In the genomic region with DNA sequence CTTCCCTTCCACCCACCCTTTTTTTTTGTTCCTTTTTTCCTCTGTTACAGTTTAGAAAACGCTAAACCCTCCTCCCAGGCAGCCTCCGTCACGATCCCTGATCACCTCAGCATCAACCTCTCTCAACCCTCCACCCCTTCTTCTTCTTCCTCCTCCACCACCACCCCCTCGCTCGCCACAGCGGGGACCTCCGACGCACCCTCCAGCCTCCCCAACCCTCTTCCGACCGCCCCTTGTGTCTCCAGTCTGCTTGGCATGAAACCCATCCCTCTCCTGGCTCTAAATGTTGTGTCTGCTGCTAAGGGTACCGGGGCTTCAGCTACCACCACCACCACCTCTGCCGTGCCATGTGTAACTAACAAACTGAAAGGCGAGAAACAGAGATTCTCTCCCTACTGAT, we compare ENCODE assay signal across 18 cellular contexts. TPM values are rescaled to one million over a fixed set of nuclear protein-coding genes. Genes with fewer than 3 reads are reported as not detected.
A peak's percentile ranks its signal among the peaks of the same experiment; 100 is the strongest.
DNase-seq lines count a peak whose midpoint lies in the region; ATAC-seq and TF ChIP-seq lines count a peak whose summit lies in the region.
"Had no signal": no experiment of that assay in that cellular context is flagged by ENCODE, and none has a peak within 500 bp of the region (broad histone marks: within the 10 kb centered on the region; RNA-seq: fewer than 3 reads in every experiment).

No MANE protein-coding gene starts in this region.

- H3K27ac Mint-ChIP-seq in T-helper 1 cell treated with Interleukin-12 subunit alpha and Interleukin-12 subunit beta and Interleukin-4 antibody, amounts not matched to agents 30 μg/mL and 1 μg/mL, for 36 hours, result peak overlapping the region; percentile 72
- H3K27ac Mint-ChIP-seq in dendritic cell treated with granulocyte-macrophage colony-stimulating factor and Interleukin-4, amounts not matched to agents 40 ng/mL and 50 ng/mL, for 4 days, result peak overlapping the region; percentile 15

- DNase-seq in T-helper 1 cell (no peak), MV-4-11 (lab: John Stamatoyannopoulos, UW) (peak; percentile 32), gastrocnemius medialis (peak in 1 of 2 donors; percentile 11), HPDE6-E6E7 (ENCODE audit: extremely low spot score) (no peak), activated gamma-delta T cell treated with Interleukin-2 at 50 U/mL for 16 hours (no peak)
- no peak for DNase-seq in effector CD4-positive, alpha-beta T cell
- DNase-seq: 8988T; activated CD4-positive, CD25-positive, alpha-beta regulatory T cell treated with anti-CD3 and anti-CD28 coated beads, Interleukin-2, amount 50 U/mL, for 72 hours; DMS 273 treated with DMSO at 0.1 percent for 48 hours; GOT3; hypothalamus; mammary epithelial cell; NCI-H187 treated with DMSO at 0.1 percent for 48 hours; stimulated activated CD4-positive, alpha-beta T cell treated with anti-CD3 and anti-CD28 coated beads, Interleukin-2, amount 100 ng/mL, for 24 hours had no signal

- no peak for TF ChIP-seq CTCF in gastrocnemius medialis (IDR thresholded peaks at IDR 0.05 in 4 of 5, conservative IDR thresholded peaks at IDR 0.05 in 1 of 5)

- H3K4me1 Mint-ChIP-seq in T-helper 1 cell treated with Interleukin-12 subunit alpha and Interleukin-12 subunit beta and Interleukin-4 antibody, amounts not matched to agents 30 μg/mL and 1 μg/mL, for 36 hours (ENCODE audit: low read depth), result peaks cover 24% of the 10 kb centered on the region
- peaks cover 42% of the 10 kb centered on the region for H3K4me1 Mint-ChIP-seq in dendritic cell treated with granulocyte-macrophage colony-stimulating factor and Interleukin-4, amounts not matched to agents 40 ng/mL and 50 ng/mL, for 4 days (ENCODE audit: low read depth)

- no peak for TF ChIP-seq POLR2A in gastrocnemius medialis (IDR thresholded peaks at IDR 0.05)

- intact Hi-C loops in dendritic cell treated with granulocyte-macrophage colony-stimulating factor and Interleukin-4, amounts not matched to agents 40 ng/mL and 50 ng/mL, for 4 days (cut with micrococcal nuclease), result no loop called here
- intact Hi-C loops in gastrocnemius medialis (cut with DNase I; ENCODE audit: low total_unique reads), result no loop called here

- in situ Hi-C loops in gastrocnemius medialis (cut with MboI; ENCODE audit: low sequenced_read_pairs in 4 of 4), result no loop called here

- ATAC-seq in gastrocnemius medialis, result no peak

- H3K9me3 ChIP-seq in gastrocnemius medialis, result no peaks in the 10 kb centered on the region
- H3K9me3 ChIP-seq: prostate gland, SJSA1 had no signal

- H3K4me3 ChIP-seq in gastrocnemius medialis, result no peak overlapping the region
- H3K4me3 ChIP-seq: prostate gland, SJSA1 had no signal

- no peaks in the 10 kb centered on the region for H3K27me3 Mint-ChIP-seq in T-helper 1 cell treated with Interleukin-12 subunit alpha and Interleukin-12 subunit beta and Interleukin-4 antibody, amounts not matched to agents 30 μg/mL and 1 μg/mL, for 36 hours (ENCODE audit: low read depth)
- H3K27me3 Mint-ChIP-seq in dendritic cell treated with granulocyte-macrophage colony-stimulating factor and Interleukin-4, amounts not matched to agents 40 ng/mL and 50 ng/mL, for 4 days, result no peaks in the 10 kb centered on the region

- H3K27ac ChIP-seq in gastrocnemius medialis, result peak overlapping the region; percentile 75 to 86 (median 82)
- H3K27ac ChIP-seq: SJSA1 had no signal

- H3K4me3 Mint-ChIP-seq in T-helper 1 cell treated with Interleukin-12 subunit alpha and Interleukin-12 subunit beta and Interleukin-4 antibody, amounts not matched to agents 30 μg/mL and 1 μg/mL, for 36 hours, result no peak overlapping the region
- H3K4me3 Mint-ChIP-seq in dendritic cell treated with granulocyte-macrophage colony-stimulating factor and Interleukin-4, amounts not matched to agents 40 ng/mL and 50 ng/mL, for 4 days, result no peak overlapping the region

- peaks cover 61% of the 10 kb centered on the region for H3K36me3 Mint-ChIP-seq in T-helper 1 cell treated with Interleukin-12 subunit alpha and Interleukin-12 subunit beta and Interleukin-4 antibody, amounts not matched to agents 30 μg/mL and 1 μg/mL, for 36 hours (ENCODE audit: low read depth)
- H3K36me3 Mint-ChIP-seq in dendritic cell treated with granulocyte-macrophage colony-stimulating factor and Interleukin-4, amounts not matched to agents 40 ng/mL and 50 ng/mL, for 4 days (ENCODE audit: low read depth), result peaks cover 100% of the 10 kb centered on the region

- no peaks in the 10 kb centered on the region for H3K27me3 ChIP-seq in gastrocnemius medialis
- H3K27me3 ChIP-seq: SJSA1 had no signal

- H3K9me3 Mint-ChIP-seq in T-helper 1 cell treated with Interleukin-12 subunit alpha and Interleukin-12 subunit beta and Interleukin-4 antibody, amounts not matched to agents 30 μg/mL and 1 μg/mL, for 36 hours, result no peaks in the 10 kb centered on the region
- H3K9me3 Mint-ChIP-seq in dendritic cell treated with granulocyte-macrophage colony-stimulating factor and Interleukin-4, amounts not matched to agents 40 ng/mL and 50 ng/mL, for 4 days, result no peaks in the 10 kb centered on the region

- H3K4me1 ChIP-seq in gastrocnemius medialis, result peaks cover 84% of the 10 kb centered on the region in 2 donors
- H3K4me1 ChIP-seq: SJSA1 had no signal

- peaks cover 3 to 93% of the 10 kb centered on the region in 2 donors for H3K36me3 ChIP-seq in gastrocnemius medialis

RNA-seq across cellular contexts. Expression of gene PCBP2, which starts 22.9 kb away (rescaled TPM):
- 100 to 1,000 TPM; 113 to 257 (median 191) TPM for total RNA-seq in gastrocnemius medialis

RNA-seq across cellular contexts. Expression of gene MAP3K12, which starts 24.4 kb away (rescaled TPM):
- 1 to 10 TPM; 1.1 to 9.9 (median 3.8) TPM for total RNA-seq in gastrocnemius medialis

RNA-seq across cellular contexts. Expression of gene TARBP2, which starts 26.3 kb away (rescaled TPM):
- total RNA-seq in gastrocnemius medialis, result 10 to 100 TPM in 2 of 4 donors, 1 to 10 TPM in 2; 6.8 to 17.4 (median 11.6) TPM

RNA-seq across cellular contexts. Expression of gene NPFF, which starts 32.5 kb away (rescaled TPM):
- not detected for total RNA-seq in gastrocnemius medialis
- total RNA-seq: mammary epithelial cell, prostate gland, SJSA1 had no signal

RNA-seq across cellular contexts. Expression of gene PRR13, which starts 33.3 kb away (rescaled TPM):
- 10 to 100 TPM; 40.3 to 90.4 (median 74.2) TPM for total RNA-seq in gastrocnemius medialis
